In the genomic region with DNA sequence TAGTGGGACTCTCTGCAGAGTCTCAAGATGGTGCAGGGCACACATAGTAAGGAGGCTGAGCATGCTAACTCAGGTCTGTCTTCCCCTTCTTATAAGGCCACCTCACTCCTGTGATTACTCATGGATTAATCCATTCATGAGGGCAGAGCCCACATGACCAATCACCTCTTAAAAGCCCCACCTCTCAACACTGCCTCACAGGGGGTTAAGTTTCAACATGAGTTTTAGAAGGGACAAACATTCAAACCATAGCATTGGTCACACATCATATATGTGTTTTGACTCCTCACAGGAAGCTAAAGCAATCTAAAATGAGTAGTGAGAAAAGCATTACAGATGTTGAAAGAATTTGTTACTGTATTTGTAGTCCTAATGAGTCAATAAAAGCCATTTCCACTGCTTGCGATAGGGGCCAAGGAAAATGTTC, we compare ENCODE assay signal across 15 cellular contexts. TPM values are rescaled to one million over a fixed set of nuclear protein-coding genes. Genes with fewer than 3 reads are reported as not detected.
DNase-seq lines count a peak whose midpoint lies in the region; TF ChIP-seq lines count a peak whose summit lies in the region.
"Had no signal": no experiment of that assay in that cellular context is flagged by ENCODE, and none has a peak within 500 bp of the region (broad histone marks: within the 10 kb centered on the region; RNA-seq: fewer than 3 reads in every experiment).

No MANE protein-coding gene starts in this region.

- H3K4me3 ChIP-seq in breast epithelium: no peak overlapping the region
- H3K4me3 ChIP-seq in MG63: no peak overlapping the region
- H3K4me3 ChIP-seq in fibroblast of lung (replicated peaks in 1 of 4; ENCODE audit: control extremely low read depth in 1 of 4, insufficient read depth in 1 of 4, low read depth in 3 of 4, low read length in 4 of 4): no peak overlapping the region
- H3K4me3 ChIP-seq: testis had no signal

- H3K4me1 Mint-ChIP-seq in MCF 10A (ENCODE audit: insufficient read depth, unreplicated experiment): no peaks in the 10 kb centered on the region
- H3K4me1 Mint-ChIP-seq in activated CD4-positive, alpha-beta T cell treated with anti-CD3 and anti-CD28 coated beads, Interleukin-2, amount 10 ng/mL, durations not matched to agents 24 days and 14 days: no peaks in the 10 kb centered on the region
- H3K4me1 Mint-ChIP-seq: naive thymus-derived CD8-positive, alpha-beta T cell had no signal

- no peak overlapping the region for H2AFZ ChIP-seq in fibroblast of lung (ENCODE audit: low read length)

- H3K79me2 ChIP-seq in fibroblast of lung (ENCODE audit: control insufficient read depth, insufficient read depth, low read length): no peaks in the 10 kb centered on the region

- H4K20me1 ChIP-seq in fibroblast of lung (ENCODE audit: control insufficient read depth, extremely low read depth, insufficient read depth, low read length): no peaks in the 10 kb centered on the region

- no peaks in the 10 kb centered on the region for H3K27me3 ChIP-seq in breast epithelium
- no peaks in the 10 kb centered on the region for H3K27me3 ChIP-seq in MG63
- no peaks in the 10 kb centered on the region for H3K27me3 ChIP-seq in fibroblast of lung (ENCODE audit: control insufficient read depth, insufficient read depth, low read length)
- H3K27me3 ChIP-seq: testis had no signal

- BruUV-seq in MCF 10A (replicated peaks; lab: Mats Ljungman, UMichigan): no TSS peak

- intact Hi-C loops in MCF 10A (cut with micrococcal nuclease) (no loop called here), breast epithelium (cut with DNase I; ENCODE audit: low total_unique reads) (no loop called here)
- intact Hi-C loops in activated CD4-positive, alpha-beta T cell treated with anti-CD3 and anti-CD28 coated beads, Interleukin-2, amount 10 ng/mL, durations not matched to agents 24 days and 14 days (cut with micrococcal nuclease): no loop called here

- no peaks in the 10 kb centered on the region for H3K36me3 Mint-ChIP-seq in MCF 10A (ENCODE audit: insufficient read depth, unreplicated experiment)
- H3K36me3 Mint-ChIP-seq in activated CD4-positive, alpha-beta T cell treated with anti-CD3 and anti-CD28 coated beads, Interleukin-2, amount 10 ng/mL, durations not matched to agents 24 days and 14 days (ENCODE audit: low read depth): no peaks in the 10 kb centered on the region
- H3K36me3 Mint-ChIP-seq: naive thymus-derived CD8-positive, alpha-beta T cell had no signal

- H3K9me3 Mint-ChIP-seq in MCF 10A (ENCODE audit: unreplicated experiment): no peaks in the 10 kb centered on the region
- H3K9me3 Mint-ChIP-seq in activated CD4-positive, alpha-beta T cell treated with anti-CD3 and anti-CD28 coated beads, Interleukin-2, amount 10 ng/mL, durations not matched to agents 24 days and 14 days: no peaks in the 10 kb centered on the region

- no peak overlapping the region for H3K4me3 Mint-ChIP-seq in MCF 10A (ENCODE audit: unreplicated experiment)
- no peak overlapping the region for H3K4me3 Mint-ChIP-seq in activated CD4-positive, alpha-beta T cell treated with anti-CD3 and anti-CD28 coated beads, Interleukin-2, amount 10 ng/mL, durations not matched to agents 24 days and 14 days
- H3K4me3 Mint-ChIP-seq: naive thymus-derived CD8-positive, alpha-beta T cell had no signal

- POLR2A ChIA-PET in MCF 10A (lab: Yijun Ruan, JAX): interaction anchor here (0.6 kb wide), 1 partner anchor 600 kb away, joined by 4 read pairs; no protein-coding TSS in a partner anchor

- H3K36me3 ChIP-seq in breast epithelium (no peaks in the 10 kb centered on the region), MG63 (no peaks in the 10 kb centered on the region), fibroblast of lung (ENCODE audit: control insufficient read depth, insufficient read depth, low read length) (no peaks in the 10 kb centered on the region)

- TF ChIP-seq CTCF in MCF 10A (IDR thresholded peaks at IDR 0.05; ENCODE audit: unreplicated experiment) (no peak), breast epithelium (IDR thresholded peaks at IDR 0.05) (no peak), fibroblast of lung (conservative IDR thresholded peaks at IDR 0.05 in 1 of 2, IDR thresholded peaks at IDR 0.05 in 1 of 2; ENCODE audit: low read depth in 1 of 2, low read length in 2 of 2) (no peak)

- H3K9me3 ChIP-seq in breast epithelium (no peaks in the 10 kb centered on the region), MG63 (no peaks in the 10 kb centered on the region), fibroblast of lung (ENCODE audit: control insufficient read depth, insufficient read depth, low read depth, low read length) (no peaks in the 10 kb centered on the region)
- H3K9me3 ChIP-seq: testis had no signal

- no peak overlapping the region for H3K27ac Mint-ChIP-seq in MCF 10A (ENCODE audit: low read depth, unreplicated experiment)
- no peak overlapping the region for H3K27ac Mint-ChIP-seq in activated CD4-positive, alpha-beta T cell treated with anti-CD3 and anti-CD28 coated beads, Interleukin-2, amount 10 ng/mL, durations not matched to agents 24 days and 14 days
- H3K27ac Mint-ChIP-seq: naive thymus-derived CD8-positive, alpha-beta T cell had no signal

- no peak for TF ChIP-seq POLR2A in breast epithelium (IDR thresholded peaks at IDR 0.05)

- no peak overlapping the region for H3K9ac ChIP-seq in fibroblast of lung (ENCODE audit: insufficient read depth, low read length)

- no peak overlapping the region for H3K4me2 ChIP-seq in fibroblast of lung (ENCODE audit: extremely low read depth, insufficient read depth, low read length)

- CTCF ChIA-PET in MCF 10A (lab: Yijun Ruan, JAX): interaction anchor here (0.7 to 1.8 kb wide), 3 partner anchors 16 to 107 kb away, joined by 3 to 7 read pairs (median 4); no protein-coding TSS in a partner anchor

- no peaks in the 10 kb centered on the region for H3K27me3 Mint-ChIP-seq in MCF 10A (ENCODE audit: insufficient read depth, unreplicated experiment)
- H3K27me3 Mint-ChIP-seq in activated CD4-positive, alpha-beta T cell treated with anti-CD3 and anti-CD28 coated beads, Interleukin-2, amount 10 ng/mL, durations not matched to agents 24 days and 14 days: peaks cover 8% of the 10 kb centered on the region

- H3K27ac ChIP-seq in breast epithelium (no peak overlapping the region), fibroblast of lung (ENCODE audit: insufficient read depth, low read length) (peak overlapping the region; percentile 70)
- H3K27ac ChIP-seq: testis had no signal

- DNase-seq in MCF 10A (ENCODE audit: unreplicated experiment): peak; percentile 56
- no peak for DNase-seq in breast epithelium (ENCODE audit: low spot score in 2 of 2)
- peak; percentile 47 for DNase-seq in MG63
- DNase-seq in fibroblast of lung (ENCODE audit: low read depth in 2 of 2): peak; percentile 82 to 91
- DNase-seq in activated CD8-positive, alpha-beta memory T cell treated with anti-CD3 and anti-CD28 coated beads for 24 hours: no peak
- DNase-seq in Ammon's horn (ENCODE audit: low spot score): no peak
- DNase-seq in activated CD4-positive, alpha-beta T cell treated with anti-CD3 and anti-CD28 coated beads, Interleukin-2, amount 10 ng/mL, durations not matched to agents 24 days and 14 days: no peak
- DNase-seq in stimulated activated CD4-positive, alpha-beta T cell treated with anti-CD3 and anti-CD28 coated beads, Interleukin-4, amount 100 ng/mL, for 4 hours: no peak
- DNase-seq: ACHN; activated T-cell treated with anti-CD3 and anti-CD28 coated beads for 4 hours; MM.1S; naive thymus-derived CD8-positive, alpha-beta T cell; NCI-H82; stimulated activated CD4-positive, alpha-beta T cell treated with anti-CD3 and anti-CD28 coated beads, Interleukin-2, amount 100 ng/mL, for 24 hours; testis had no signal

- H3K4me1 ChIP-seq in breast epithelium: no peaks in the 10 kb centered on the region
- peaks cover 15% of the 10 kb centered on the region for H3K4me1 ChIP-seq in fibroblast of lung (ENCODE audit: control insufficient read depth, extremely low read depth, insufficient read depth, low read length)
- H3K4me1 ChIP-seq: testis had no signal

RNA-seq across cellular contexts. Expression of a gene that starts 57.5 kb away (rescaled TPM):
- total RNA-seq in MCF 10A (2022) (0.91 TPM in 1 of 2 replicates, not detected in the other), breast epithelium (10 to 100 TPM; 14.4 to 40.5 (median 17.9) TPM), fibroblast of lung (28.2 and 38.8 TPM in 2 replicates)
- 0.22 and 0.33 TPM in 2 replicates for total RNA-seq in MG63 (2014; rRNA removed; shearing (Covaris generic); ENCODE audit: low replicate concordance)
- polyA plus RNA-seq in fibroblast of lung: 26.9 and 49.8 TPM in 2 replicates
- 13.2 and 27.0 TPM in 2 replicates for polyA plus RNA-seq in fibroblast of lung (2012)
- polyA minus RNA-seq in fibroblast of lung (ENCODE audit: low replicate concordance): 71.6 and 96.1 TPM in 2 replicates
- total RNA-seq in activated CD4-positive, alpha-beta T cell treated with anti-CD3 and anti-CD28 coated beads, Interleukin-2, amount 10 ng/mL, durations not matched to agents 24 days and 14 days: not detected in 2 replicates
- total RNA-seq: naive thymus-derived CD8-positive, alpha-beta T cell had no signal
- polyA plus RNA-seq: naive thymus-derived CD8-positive, alpha-beta T cell had no signal

Comparison
In these comparisons a context has a peak if more than half of its experiments do, and no peak if none do; other contexts are left out.
1. DNase-seq: peak in MCF 10A (single experiment), MG63 (single experiment) and fibroblast of lung (2 of 2); none in breast epithelium (0 of 2), activated CD8-positive, alpha-beta memory T cell treated with anti-CD3 and anti-CD28 coated beads for 24 hours (single experiment), Ammon's horn (single experiment), activated CD4-positive, alpha-beta T cell treated with anti-CD3 and anti-CD28 coated beads, Interleukin-2, amount 10 ng/mL, durations not matched to agents 24 days and 14 days (single experiment) and stimulated activated CD4-positive, alpha-beta T cell treated with anti-CD3 and anti-CD28 coated beads, Interleukin-4, amount 100 ng/mL, for 4 hours (0 of 2).